In the genomic region with DNA sequence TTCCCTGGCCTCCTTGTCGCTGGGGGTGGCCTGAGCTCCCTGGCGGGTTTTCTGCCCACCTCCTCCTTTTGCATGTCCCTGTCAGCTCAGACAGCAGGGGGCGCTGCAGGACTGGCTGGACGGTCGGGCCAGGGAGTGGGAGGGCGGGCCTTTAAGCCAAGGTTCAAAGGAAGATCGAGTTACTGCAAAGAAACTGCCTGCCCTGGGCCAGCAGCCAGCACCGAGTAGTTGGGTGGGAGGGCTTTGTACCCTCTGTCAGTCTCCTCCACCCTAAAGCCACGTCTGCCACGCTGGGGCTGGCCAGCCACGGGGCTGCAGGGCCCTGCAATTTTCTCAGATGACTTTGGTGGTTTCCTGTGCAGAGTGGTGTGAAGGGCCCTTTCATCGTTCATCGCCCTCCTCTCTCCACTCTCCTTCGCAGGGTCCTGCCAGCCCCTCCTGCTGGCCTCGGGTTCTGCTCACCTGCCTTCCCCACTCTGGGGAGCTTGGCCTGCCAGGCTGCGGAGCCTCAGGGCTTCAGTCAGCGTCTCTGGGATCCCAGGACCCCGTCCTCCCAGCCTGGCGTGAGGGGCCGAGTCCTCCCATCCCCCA, we compare ENCODE assay signal across 8 cellular contexts. TPM values are rescaled to one million over a fixed set of nuclear protein-coding genes. Genes with fewer than 3 reads are reported as not detected.
DNase-seq lines count a peak whose midpoint lies in the region; ATAC-seq and TF ChIP-seq lines count a peak whose summit lies in the region.

No MANE protein-coding gene starts in this region.

- H3K27me3 ChIP-seq in foreskin keratinocyte: peaks cover 11% of the 10 kb centered on the region
- H3K27me3 ChIP-seq in neural progenitor cell: no peaks in the 10 kb centered on the region

- peaks cover 15% of the 10 kb centered on the region for H3K27me3 Mint-ChIP-seq in neural progenitor cell (ENCODE audit: insufficient read depth, low read depth)

- H3K4me1 ChIP-seq in foreskin keratinocyte (peaks cover 9% of the 10 kb centered on the region), neural progenitor cell (peaks cover 14% of the 10 kb centered on the region)

- peak; percentile 70 to 87 for DNase-seq in NCI-H2081 (lab: John Stamatoyannopoulos, UW)
- no peak for DNase-seq in NCI-H2081 treated with DMSO at 0.1 percent for 48 hours (lab: John Stamatoyannopoulos, UW)
- peak; percentile 74 for DNase-seq in LoVo (ENCODE audit: low spot score)
- peak; percentile 81 for DNase-seq in RWPE1 (ENCODE audit: low spot score)
- DNase-seq in activated effector memory CD4-positive, alpha-beta T cell treated with Interleukin-2 at 50 U/mL for 16 hours: peak; percentile 82
- peak in 1 of 2 donors; percentile 42 for DNase-seq in foreskin keratinocyte
- DNase-seq in neural progenitor cell (ENCODE audit: low spot score): peak; percentile 94
- peak; percentile 98 for DNase-seq in stimulated activated naive CD8-positive, alpha-beta T cell treated with anti-CD3 and anti-CD28 coated beads, Interleukin-15, Interleukin-2, amounts not matched to agents 100 U/mL and 50 U/mL, for 24 hours

- peaks cover 4% of the 10 kb centered on the region for H3F3A ChIP-seq in neural progenitor cell (ENCODE audit: low read depth)

- H3K36me3 Mint-ChIP-seq in neural progenitor cell: no peaks in the 10 kb centered on the region

- no peak overlapping the region for H3K4me3 Mint-ChIP-seq in neural progenitor cell

- no peaks in the 10 kb centered on the region for H4K20me1 ChIP-seq in neural progenitor cell (ENCODE audit: low read depth)

- POLR2A ChIA-PET in RWPE1 (lab: Yijun Ruan, JAX; ENCODE audit: low non-redundant PET): no interaction called here

- no peak overlapping the region for H3K9ac ChIP-seq in neural progenitor cell

- H3K4me1 Mint-ChIP-seq in neural progenitor cell: peaks cover 20% of the 10 kb centered on the region

- no peaks in the 10 kb centered on the region for H3K9me3 Mint-ChIP-seq in neural progenitor cell

- H3K27ac ChIP-seq in RWPE1 (peak overlapping the region; percentile 89), foreskin keratinocyte (no peak overlapping the region), neural progenitor cell (no peak overlapping the region)

- peak; percentile 72 for ATAC-seq in foreskin keratinocyte
- peak; percentile 88 for ATAC-seq in stimulated activated naive CD8-positive, alpha-beta T cell treated with anti-CD3 and anti-CD28 coated beads, Interleukin-15, Interleukin-2, amounts not matched to agents 100 U/mL and 50 U/mL, for 24 hours

- H3K4me2 ChIP-seq in neural progenitor cell: peak overlapping the region; percentile 44

- no peak overlapping the region for H3K4me3 ChIP-seq in neural progenitor cell

- peak; percentile 96 for TF ChIP-seq CTCF in RWPE1 (conservative IDR thresholded peaks at IDR 0.05; ENCODE audit: low read depth)
- peak; percentile 95 for TF ChIP-seq CTCF in foreskin keratinocyte (conservative IDR thresholded peaks at IDR 0.05)
- TF ChIP-seq CTCF in neural progenitor cell (IDR thresholded peaks at IDR 0.05): peak; percentile 98

- no peaks in the 10 kb centered on the region for H3K9me3 ChIP-seq in neural progenitor cell (ENCODE audit: low read depth)

- CTCF ChIA-PET in RWPE1 (lab: Yijun Ruan, JAX): interaction anchor here (0.5 to 4.8 kb wide), 41 partner anchors 9 to 601 kb away, joined by 3 to 56 read pairs (median 4); a partner anchor contains a TSS

- H3K79me2 ChIP-seq in neural progenitor cell (ENCODE audit: low read depth): no peaks in the 10 kb centered on the region

- peak overlapping the region; percentile 77 for H2AFZ ChIP-seq in neural progenitor cell (replicated peaks)

- no peak overlapping the region for H3K27ac Mint-ChIP-seq in neural progenitor cell

- no peaks in the 10 kb centered on the region for H3K36me3 ChIP-seq in neural progenitor cell

RNA-seq across cellular contexts. Expression of a gene that starts 12.3 kb away (rescaled TPM):
- total RNA-seq in foreskin keratinocyte: not detected in 2 replicates
- polyA plus RNA-seq in foreskin keratinocyte: not detected in 2 replicates
- total RNA-seq in neural progenitor cell (ENCODE audit: low replicate concordance): 0.93 TPM in 1 of 2 replicates, not detected in the other

RNA-seq across cellular contexts. Expression of a gene that starts 17.9 kb away (rescaled TPM):
- total RNA-seq in foreskin keratinocyte: not detected in 2 replicates
- polyA plus RNA-seq in foreskin keratinocyte: not detected in 2 replicates
- total RNA-seq in neural progenitor cell (ENCODE audit: low replicate concordance): 10.8 and 36.8 TPM in 2 replicates

RNA-seq across cellular contexts. Expression of a gene that starts 52.3 kb away (rescaled TPM):
- total RNA-seq in foreskin keratinocyte: 9.3 and 17.6 TPM in 2 replicates
- 12.2 and 19.2 TPM in 2 replicates for polyA plus RNA-seq in foreskin keratinocyte
- 13.5 and 42.0 TPM in 2 replicates for total RNA-seq in neural progenitor cell (ENCODE audit: low replicate concordance)

RNA-seq across cellular contexts. Expression of a gene that starts 53.6 kb away (rescaled TPM):
- total RNA-seq in foreskin keratinocyte (0.03 and 0.04 TPM in 2 replicates), neural progenitor cell (ENCODE audit: low replicate concordance) (0.15 and 0.62 TPM in 2 replicates)
- polyA plus RNA-seq in foreskin keratinocyte: 0.02 and 0.03 TPM in 2 replicates

Comparison
In these comparisons a context has a peak if more than half of its experiments do, and no peak if none do; other contexts are left out.
1. RNA of a gene that starts 17.9 kb away (total RNA-seq): 10.8 to 36.8 TPM in neural progenitor cell; not detected in foreskin keratinocyte; every median in the first group is over 10 times any median in the second.
2. Peak in every context shown above with its lines, with median percentiles within 50 percentile points of each other: CTCF ChIP-seq.